30 cellular contexts compared by ENCODE assay signal in genomic region chr13:66829803-66830202, GRCh38.
"Had no signal": no experiment of that assay in that cellular context is flagged by ENCODE, and none has a peak within 500 bp of the region (broad histone marks: within the 10 kb centered on the region; RNA-seq: fewer than 3 reads in every experiment).

No MANE protein-coding gene starts in this region.

- H3K27ac ChIP-seq: brain microvascular endothelial cell, epithelial cell of prostate, esophagus squamous epithelium, heart left ventricle, WERI-Rb-1 had no signal

- H3K4me1 ChIP-seq: esophagus squamous epithelium had no signal

- H3K9me3 ChIP-seq: esophagus squamous epithelium, heart left ventricle had no signal

- H3K27me3 ChIP-seq: brain microvascular endothelial cell, esophagus squamous epithelium, heart left ventricle had no signal

- DNase-seq: activated B cell treated with CpG ODN at 0.5 μM for 24 hours; activated CD4-positive, alpha-beta T cell treated with anti-CD3 and anti-CD28 coated beads for 48 hours; activated CD4-positive, alpha-beta T cell treated with anti-CD3 and anti-CD28 coated beads, Interleukin-2, amount 50 U/mL, for 1 hour; activated CD4-positive, alpha-beta T cell treated with anti-CD3 and anti-CD28 coated beads, Interleukin-2, amount 50 U/mL, for 48 hours; activated CD8-positive, alpha-beta memory T cell treated with anti-CD3 and anti-CD28 coated beads for 24 hours; activated CD8-positive, alpha-beta T cell treated with anti-CD3 and anti-CD28 coated beads for 36 hours; activated effector memory CD4-positive, alpha-beta T cell treated with Interleukin-2 at 50 U/mL for 16 hours; activated gamma-delta T cell treated with Interleukin-2 at 50 U/mL for 16 hours; activated naive CD4-positive, alpha-beta T cell treated with anti-CD3 and anti-CD28 coated beads, Interleukin-2, amount 50 U/mL, for 16 hours; activated naive CD4-positive, alpha-beta T cell treated with Interleukin-2 at 50 U/mL for 16 hours; activated T-cell treated with anti-CD3 and anti-CD28 coated beads, Interleukin-2, amount 50 U/mL, for 4 hours; amniotic stem cell; anterior cingulate cortex; brain microvascular endothelial cell; cortex of kidney; effector CD8-positive, alpha-beta T cell; esophagus squamous epithelium; foreskin melanocyte; glutamatergic neuron; heart left ventricle; T-helper 17 cell; T1000; WERI-Rb-1 had no signal

- FAIRE-seq: astrocyte, bronchial epithelial cell, endometrium, endothelial cell of umbilical vein had no signal

- ATAC-seq: activated CD4-positive, CD25-positive, alpha-beta regulatory T cell treated with anti-CD3 and anti-CD28 coated beads, Interleukin-2, amount 50 U/mL, for 24 hours; activated CD8-positive, alpha-beta T cell treated with anti-CD3 and anti-CD28 coated beads for 36 hours; activated T-cell treated with anti-CD3 and anti-CD28 coated beads, Interleukin-2, amount 50 U/mL, for 4 hours; activated T-helper 17 cell treated with anti-CD3 and anti-CD28 coated beads, Interleukin-2, amount 50 U/mL, for 72 hours; heart left ventricle; T-helper 17 cell had no signal

- H3K4me3 ChIP-seq: esophagus squamous epithelium, heart left ventricle had no signal

- H3K36me3 ChIP-seq: brain microvascular endothelial cell, esophagus squamous epithelium, heart left ventricle, WERI-Rb-1 had no signal
